12 cellular contexts compared by ENCODE assay signal in genomic region chr2:47119001-47119400, GRCh38. TPM values are rescaled to one million over a fixed set of nuclear protein-coding genes. Genes with fewer than 3 reads are reported as not detected.
DNase-seq lines count a peak whose midpoint lies in the region; ATAC-seq and TF ChIP-seq lines count a peak whose summit lies in the region.
"Had no signal": no experiment of that assay in that cellular context is flagged by ENCODE, and none has a peak within 500 bp of the region (broad histone marks: within the 10 kb centered on the region; RNA-seq: fewer than 3 reads in every experiment).

No MANE protein-coding gene starts in this region.

- H3K9me3 ChIP-seq in gastroesophageal sphincter, result no peaks in the 10 kb centered on the region
- H3K9me3 ChIP-seq: thoracic aorta had no signal

- no peak overlapping the region for H3K4me3 ChIP-seq in HFF-Myc (replicated peaks; ENCODE audit: low read depth, low read length)
- no peak overlapping the region for H3K4me3 ChIP-seq in astrocyte of the cerebellum (ENCODE audit: low read depth, low read length)
- H3K4me3 ChIP-seq in gastroesophageal sphincter, result no peak overlapping the region
- H3K4me3 ChIP-seq: thoracic aorta had no signal

- TF ChIP-seq CTCF in HFF-Myc (IDR thresholded peaks at IDR 0.05; ENCODE audit: low read depth, low read length, missing control alignments) (no peak), astrocyte of the cerebellum (IDR thresholded peaks at IDR 0.05; ENCODE audit: low read depth, low read length, missing control alignments) (no peak), gastroesophageal sphincter (IDR thresholded peaks at IDR 0.05) (no peak)

- H3K27me3 ChIP-seq in gastroesophageal sphincter, result no peaks in the 10 kb centered on the region

- H3K36me3 ChIP-seq in gastroesophageal sphincter, result no peaks in the 10 kb centered on the region
- H3K36me3 ChIP-seq: thoracic aorta had no signal

- TF ChIP-seq EP300 in gastroesophageal sphincter (IDR thresholded peaks at IDR 0.05), result no peak

- no peak overlapping the region for H3K27ac ChIP-seq in gastroesophageal sphincter
- H3K27ac ChIP-seq: thoracic aorta had no signal

- ATAC-seq in gastroesophageal sphincter, result no peak
- ATAC-seq: activated naive CD4-positive, alpha-beta T cell treated with anti-CD3 and anti-CD28 coated beads, Interleukin-2, amount 50 U/mL, for 72 hours; naive thymus-derived CD8-positive, alpha-beta T cell had no signal

- no peak for TF ChIP-seq POLR2A in gastroesophageal sphincter (IDR thresholded peaks at IDR 0.05)

- in situ Hi-C loops in astrocyte of the cerebellum (cut with HindIII; ENCODE audit: low sequenced_read_pairs), result no loop called here

- DNase-seq in HFF-Myc (ENCODE audit: extremely low read depth, low read depth), result peak; percentile 30
- peak; percentile 49 for DNase-seq in astrocyte of the cerebellum (ENCODE audit: low read depth)
- DNase-seq in foreskin melanocyte, result peak; percentile 40
- peak; percentile 54 for DNase-seq in superior temporal gyrus (ENCODE audit: extremely low spot score)
- no peak for DNase-seq in DMS79 (lab: John Stamatoyannopoulos, UW)
- no peak for DNase-seq in pons (ENCODE audit: low spot score)
- DNase-seq: naive thymus-derived CD8-positive, alpha-beta T cell; NCI-H2171 had no signal

- peaks cover 0 to 11% (median 0%) of the 10 kb centered on the region in 3 donors for H3K4me1 ChIP-seq in gastroesophageal sphincter

- WGBS in gastroesophageal sphincter (ENCODE audit: low coverage in 1 of 2), 2 donors, result 42 to 44% methylated on average over 2 of the region's 2 CpGs

RNA-seq across cellular contexts. Expression of gene STPG4, which starts 36.1 kb away (rescaled TPM):
- total RNA-seq in gastroesophageal sphincter, result under 1 TPM in 2 of 4 donors, not detected in 2; 0.23 to 0.67 TPM
- total RNA-seq: skeletal muscle tissue, thoracic aorta had no signal

RNA-seq across cellular contexts. Expression of gene CALM2, which starts 57.3 kb away (rescaled TPM):
- 1,000 to 10,000 TPM in 1 of 4 donors, 100 to 1,000 TPM in 3; 842 to 1,190 (median 952) TPM for total RNA-seq in gastroesophageal sphincter

Comparison
In these comparisons a context has a peak if more than half of its experiments do, and no peak if none do; other contexts are left out.
1. DNase-seq: peak in HFF-Myc (single experiment), astrocyte of the cerebellum (single experiment), foreskin melanocyte (single experiment) and superior temporal gyrus (single experiment); none in DMS79 (single experiment) and pons (single experiment).